In genomic region chr2:105873721-105874120, GRCh38 we compare ENCODE assay signal across 8 cellular contexts.
DNase-seq lines count a peak whose midpoint lies in the region; ATAC-seq and TF ChIP-seq lines count a peak whose summit lies in the region.

No MANE protein-coding gene starts in this region.

- H3K36me3 ChIP-seq in Caco-2 (ENCODE audit: control insufficient read depth, insufficient read depth, low read length): peaks cover 5% of the 10 kb centered on the region
- H3K36me3 ChIP-seq in kidney epithelial cell (ENCODE audit: control insufficient read depth, insufficient read depth, low read length): no peaks in the 10 kb centered on the region

- no peak overlapping the region for H3K4me3 Mint-ChIP-seq in Caco-2 (ENCODE audit: unreplicated experiment)
- peak overlapping the region; percentile 44 for H3K4me3 Mint-ChIP-seq in stimulated activated memory B cell treated with anti-CD40 and anti-IgM and Interleukin-4, amounts not matched to agents 10 μg/mL and 1 μg/mL and 100 μg/mL, for 72 hours

- ATAC-seq in GM21367 (IDR thresholded peaks at IDR 0.05; ENCODE audit: unreplicated experiment): peak; percentile 85
- peak; percentile 79 for ATAC-seq in HG03558 (IDR thresholded peaks at IDR 0.05; ENCODE audit: extremely low read depth, unreplicated experiment)
- ATAC-seq in stimulated activated memory B cell treated with anti-CD40 and anti-IgM and Interleukin-4, amounts not matched to agents 10 μg/mL and 1 μg/mL and 100 μg/mL, for 72 hours: peak; percentile 96

- DNase-seq in Caco-2: peak in 1 of 2 experiments; percentile 29
- DNase-seq in activated CD8-positive, alpha-beta memory T cell treated with anti-CD3 and anti-CD28 coated beads, Interleukin-2, amount 50 U/mL, for 48 hours: peak; percentile 80
- peak; percentile 63 for DNase-seq in kidney epithelial cell (ENCODE audit: low read depth)
- no peak for DNase-seq in AML-193 (lab: John Stamatoyannopoulos, UW)
- DNase-seq in GOT3 (lab: John Stamatoyannopoulos, UW): no peak

- H3K4me3 ChIP-seq in Caco-2 (ENCODE audit: low read depth, low read length) (no peak overlapping the region), kidney epithelial cell (ENCODE audit: low read depth, low read length) (no peak overlapping the region)

- H3K9me3 Mint-ChIP-seq in Caco-2 (ENCODE audit: unreplicated experiment): no peaks in the 10 kb centered on the region
- H3K9me3 Mint-ChIP-seq in stimulated activated memory B cell treated with anti-CD40 and anti-IgM and Interleukin-4, amounts not matched to agents 10 μg/mL and 1 μg/mL and 100 μg/mL, for 72 hours: no peaks in the 10 kb centered on the region

- no peaks in the 10 kb centered on the region for H3K27me3 Mint-ChIP-seq in Caco-2 (ENCODE audit: insufficient read depth, unreplicated experiment)
- H3K27me3 Mint-ChIP-seq in stimulated activated memory B cell treated with anti-CD40 and anti-IgM and Interleukin-4, amounts not matched to agents 10 μg/mL and 1 μg/mL and 100 μg/mL, for 72 hours: no peaks in the 10 kb centered on the region

- H3K9me3 ChIP-seq in Caco-2: no peaks in the 10 kb centered on the region

- CTCF ChIA-PET in Caco-2 (lab: Charles Lee): interaction anchor here (1.8 kb wide), 1 partner anchor 15 kb away, joined by 4 read pairs; no protein-coding TSS in a partner anchor

- intact Hi-C loops in Caco-2 (cut with micrococcal nuclease; ENCODE audit: unreplicated experiment): no loop called here

- POLR2A ChIA-PET in Caco-2 (lab: Charles Lee): no interaction called here

- peaks cover 83% of the 10 kb centered on the region for H3K36me3 Mint-ChIP-seq in Caco-2 (ENCODE audit: insufficient read depth, unreplicated experiment)
- peaks cover 69% of the 10 kb centered on the region for H3K36me3 Mint-ChIP-seq in stimulated activated memory B cell treated with anti-CD40 and anti-IgM and Interleukin-4, amounts not matched to agents 10 μg/mL and 1 μg/mL and 100 μg/mL, for 72 hours

- TF ChIP-seq CTCF in Caco-2 (IDR thresholded peaks at IDR 0.05; ENCODE audit: insufficient read depth in 1 of 2, low read depth in 1 of 2, low read length in 1 of 2, severe bottlenecking in 1 of 2, unreplicated experiment in 1 of 2) (no peak), kidney epithelial cell (IDR thresholded peaks at IDR 0.05; ENCODE audit: insufficient read depth, low read length, poor library complexity, severe bottlenecking) (no peak)

- peak overlapping the region; percentile 21 for H3K27ac Mint-ChIP-seq in Caco-2 (ENCODE audit: unreplicated experiment)
- H3K27ac Mint-ChIP-seq in stimulated activated memory B cell treated with anti-CD40 and anti-IgM and Interleukin-4, amounts not matched to agents 10 μg/mL and 1 μg/mL and 100 μg/mL, for 72 hours: peak overlapping the region; percentile 93

- no TSS peak for BruUV-seq in Caco-2 (replicated peaks; lab: Mats Ljungman, UMichigan)

- H3K4me1 ChIP-seq in Caco-2: peaks cover 18% of the 10 kb centered on the region

- peaks cover 33% of the 10 kb centered on the region for H3K4me1 Mint-ChIP-seq in Caco-2 (ENCODE audit: low read depth, unreplicated experiment)
- H3K4me1 Mint-ChIP-seq in stimulated activated memory B cell treated with anti-CD40 and anti-IgM and Interleukin-4, amounts not matched to agents 10 μg/mL and 1 μg/mL and 100 μg/mL, for 72 hours: peaks cover 88% of the 10 kb centered on the region

- no peaks in the 10 kb centered on the region for H3K27me3 ChIP-seq in Caco-2 (replicated peaks; ENCODE audit: control insufficient read depth, insufficient read depth, low read length)
- no peaks in the 10 kb centered on the region for H3K27me3 ChIP-seq in kidney epithelial cell (ENCODE audit: control insufficient read depth, insufficient read depth, low read length)

Comparison
In these comparisons a context has a peak if more than half of its experiments do, and no peak if none do; other contexts are left out.
1. DNase-seq: peak in activated CD8-positive, alpha-beta memory T cell treated with anti-CD3 and anti-CD28 coated beads, Interleukin-2, amount 50 U/mL, for 48 hours (single experiment) and kidney epithelial cell (single experiment); none in AML-193 (0 of 2) and GOT3 (single experiment).
2. Peak in every context shown above with its lines, with median percentiles within 50 percentile points of each other: ATAC-seq.